12 cellular contexts compared by ENCODE assay signal in genomic region chr13:94716016-94716415, GRCh38. TPM values are rescaled to one million over a fixed set of nuclear protein-coding genes. Genes with fewer than 3 reads are reported as not detected.
DNase-seq lines count a peak whose midpoint lies in the region; ATAC-seq, FAIRE-seq and TF ChIP-seq lines count a peak whose summit lies in the region.
"Had no signal": no experiment of that assay in that cellular context is flagged by ENCODE, and none has a peak within 500 bp of the region (broad histone marks: within the 10 kb centered on the region; RNA-seq: fewer than 3 reads in every experiment).

No MANE protein-coding gene starts in this region.

- H3K27ac ChIP-seq in DOHH2 (ENCODE audit: low read depth, low read length) (no peak overlapping the region), right lobe of liver (no peak overlapping the region)

- no peaks in the 10 kb centered on the region for H3K4me1 ChIP-seq in DOHH2 (ENCODE audit: control insufficient read depth, low read length)
- peaks cover 0 to 9% (median under 1%) of the 10 kb centered on the region in 4 donors for H3K4me1 ChIP-seq in right lobe of liver

- 43% methylated on average over 5 of the region's 5 CpGs for WGBS in right lobe of liver (ENCODE audit: insufficient coverage, low coverage, low lambda C conversion rate, missing lambda C conversion rate)

- TF ChIP-seq POLR2A in right lobe of liver (IDR thresholded peaks at IDR 0.05) (no peak), GM12892 (IDR thresholded peaks at IDR 0.05; ENCODE audit: low read depth, low read length) (no peak)

- TF ChIP-seq CTCF in DOHH2 (IDR thresholded peaks at IDR 0.05; ENCODE audit: low read depth, low read length, poor library complexity, severe bottlenecking) (peak; percentile 10), right lobe of liver (IDR thresholded peaks at IDR 0.05) (peak in 3 of 4 donors; percentile 17 to 33 (median 31))

- H3K79me2 ChIP-seq in DOHH2 (ENCODE audit: control insufficient read depth, low read length), result no peaks in the 10 kb centered on the region

- no peaks in the 10 kb centered on the region for H3F3A ChIP-seq in DOHH2 (ENCODE audit: control insufficient read depth, insufficient read depth)

- peaks cover 20% of the 10 kb centered on the region; the same call in 1 of the 2 replicates for H3K27me3 ChIP-seq in DOHH2 (ENCODE audit: control insufficient read depth, low read length)
- peaks cover 0 to 13% of the 10 kb centered on the region in 2 donors for H3K27me3 ChIP-seq in right lobe of liver

- no peaks in the 10 kb centered on the region for H3K9me2 ChIP-seq in DOHH2 (replicated peaks; ENCODE audit: control insufficient read depth, low read length)

- no peaks in the 10 kb centered on the region for H3K36me3 ChIP-seq in DOHH2 (ENCODE audit: control insufficient read depth, low read length)
- H3K36me3 ChIP-seq in right lobe of liver, result no peaks in the 10 kb centered on the region

- no peak for FAIRE-seq in GM12892 (lab: Jason Lieb, UNC)
- FAIRE-seq: keratinocyte had no signal

- no peak overlapping the region for H3K4me3 ChIP-seq in DOHH2 (ENCODE audit: low read length)
- no peak overlapping the region for H3K4me3 ChIP-seq in right lobe of liver

- intact Hi-C loops in right lobe of liver (cut with DNase I), result no loop called here

- H3K4me2 ChIP-seq in DOHH2 (ENCODE audit: low read length), result no peak overlapping the region

- H4K20me1 ChIP-seq in DOHH2 (ENCODE audit: control insufficient read depth, insufficient read depth, low read depth, low read length), result no peaks in the 10 kb centered on the region

- no peak for ATAC-seq in right lobe of liver
- ATAC-seq: stimulated activated memory B cell treated with anti-CD40 and anti-IgM and Interleukin-4, amounts not matched to agents 10 μg/mL and 1 μg/mL and 100 μg/mL, for 72 hours had no signal

- DNase-seq in Kasumi-1 (lab: John Stamatoyannopoulos, UW), result peak; percentile 46 to 65
- peak; percentile 67 for DNase-seq in astrocyte of the hippocampus (ENCODE audit: low read depth, low spot score)
- no peak for DNase-seq in right lobe of liver
- no peak for DNase-seq in effector CD8-positive, alpha-beta T cell (lab: John Stamatoyannopoulos, UW)
- no peak for DNase-seq in GM12892 (ENCODE audit: insufficient read length)
- DNase-seq in stimulated activated CD4-positive, alpha-beta T cell treated with anti-CD3 and anti-CD28 coated beads, Interleukin-12 subunit alpha, Interleukin-12 subunit beta, amount 100 ng/mL, for 4 hours, result no peak
- DNase-seq: aorta, DMS79 treated with DMSO at 0.1 percent for 48 hours, NCI-H1105 had no signal

- H3K9me3 ChIP-seq in DOHH2 (ENCODE audit: control insufficient read depth, insufficient read depth, low read length) (no peaks in the 10 kb centered on the region), right lobe of liver (no peaks in the 10 kb centered on the region)

RNA-seq across cellular contexts. Expression of gene SOX21, which starts 3.7 kb away (rescaled TPM):
- total RNA-seq in right lobe of liver, result not detected
- not detected for polyA plus RNA-seq in GM12892 (2012; ENCODE audit: missing spikeins)
- total RNA-seq: aorta had no signal
- polyA plus RNA-seq: keratinocyte had no signal

Comparison
In these comparisons a context has a peak if more than half of its experiments do, and no peak if none do; other contexts are left out.
1. DNase-seq: peak in Kasumi-1 (2 of 2) and astrocyte of the hippocampus (single experiment); none in right lobe of liver (0 of 3), effector CD8-positive, alpha-beta T cell (single experiment), GM12892 (single experiment) and stimulated activated CD4-positive, alpha-beta T cell treated with anti-CD3 and anti-CD28 coated beads, Interleukin-12 subunit alpha, Interleukin-12 subunit beta, amount 100 ng/mL, for 4 hours (single experiment).